8 cellular contexts compared by ENCODE assay signal in genomic region chr1:17236779-17237601, GRCh38. TPM values are rescaled to one million over a fixed set of nuclear protein-coding genes. Genes with fewer than 3 reads are reported as not detected.
DNase-seq lines count a peak whose midpoint lies in the region; ATAC-seq and TF ChIP-seq lines count a peak whose summit lies in the region.

No MANE protein-coding gene starts in this region.

- H3K4me3 ChIP-seq in BE2C (ENCODE audit: low read depth, low read length) (no peak overlapping the region), HAP-1 (no peak overlapping the region), dorsolateral prefrontal cortex (no peak overlapping the region), lung (no peak overlapping the region)

- peak; percentile 79 for DNase-seq in BE2C
- peak; percentile 61 to 95 for DNase-seq in HAP-1 (ENCODE audit: low spot score in 2 of 2)
- peak; percentile 77 for DNase-seq in NCI-H748 (lab: John Stamatoyannopoulos, UW; ENCODE audit: unreplicated experiment)
- DNase-seq in activated CD4-positive, alpha-beta T cell treated with anti-CD3 and anti-CD28 coated beads, Interleukin-2, amount 50 U/mL, for 48 hours, result peak; percentile 92 to 95
- peak; percentile 79 to 93 (median 87) for DNase-seq in dorsolateral prefrontal cortex
- peak; percentile 89 for DNase-seq in lung (ENCODE audit: low spot score)
- peak; percentile 61 for DNase-seq in stimulated activated CD8-positive, alpha-beta memory T cell treated with anti-CD3 and anti-CD28 coated beads, Interleukin-12 subunit alpha, Interleukin-12 subunit beta, amount 100 ng/mL, for 4 hours (ENCODE audit: low read depth)

- peak; percentile 80 for ATAC-seq in lung (ENCODE audit: insufficient read depth, low FRiP score)
- no peak for ATAC-seq in GM18858 (IDR thresholded peaks at IDR 0.05; ENCODE audit: unreplicated experiment)

- WGBS in lung, 2 donors, result 20 to 21% methylated on average over 18 of the region's 18 CpGs

- H3K4me1 ChIP-seq in BE2C, result no peaks in the 10 kb centered on the region
- H3K4me1 ChIP-seq in HAP-1, result no peaks in the 10 kb centered on the region; the same call in 1 of the 2 replicates
- H3K4me1 ChIP-seq in lung (ENCODE audit: control insufficient read depth in 2 of 2, insufficient read depth in 2 of 2, low read length in 2 of 2), result no peaks in the 10 kb centered on the region

- H3K36me3 ChIP-seq in BE2C, result no peaks in the 10 kb centered on the region
- H3K36me3 ChIP-seq in HAP-1 (replicated peaks), result no peaks in the 10 kb centered on the region
- H3K36me3 ChIP-seq in lung (ENCODE audit: control insufficient read depth in 2 of 2, insufficient read depth in 2 of 2, low read length in 2 of 2), result no peaks in the 10 kb centered on the region

- peak; percentile 61 for TF ChIP-seq CTCF in BE2C (IDR thresholded peaks at IDR 0.05; ENCODE audit: low read depth, low read length)
- peak; percentile 82 to 98 (median 92) for TF ChIP-seq CTCF in dorsolateral prefrontal cortex (IDR thresholded peaks at IDR 0.05 in 54 of 56, conservative IDR thresholded peaks at IDR 0.05 in 2 of 56; ENCODE audit: low read depth in 1 of 56, partially characterized antibody in 56 of 56)
- TF ChIP-seq CTCF in lung (IDR thresholded peaks at IDR 0.05; ENCODE audit: control extremely low read depth, extremely low read depth), result peak; percentile 91

- H3K27ac ChIP-seq in dorsolateral prefrontal cortex (no peak overlapping the region), lung (ENCODE audit: low read depth in 1 of 2, low read length in 1 of 2) (no peak overlapping the region)

- no peaks in the 10 kb centered on the region for H3K27me3 ChIP-seq in BE2C
- peaks cover 10% of the 10 kb centered on the region for H3K27me3 ChIP-seq in HAP-1 (ENCODE audit: low read depth)
- H3K27me3 ChIP-seq in dorsolateral prefrontal cortex, result peaks cover 0 to 6% (median 0%) of the 10 kb centered on the region in 45 donors
- no peaks in the 10 kb centered on the region for H3K27me3 ChIP-seq in lung (ENCODE audit: control insufficient read depth, insufficient read depth)

- no peaks in the 10 kb centered on the region for H3K9me3 ChIP-seq in BE2C
- no peaks in the 10 kb centered on the region for H3K9me3 ChIP-seq in HAP-1
- no peaks in the 10 kb centered on the region for H3K9me3 ChIP-seq in lung (ENCODE audit: control insufficient read depth in 2 of 2, insufficient read depth in 1 of 2, low read length in 1 of 2)

- in situ Hi-C loops in HAP-1 (cut with MboI; ENCODE audit: low sequenced_read_pairs), result loop anchor here (5.0 to 10.0 kb wide), 3 partner anchors 110 to 282 kb away; no protein-coding TSS in a partner anchor

- intact Hi-C loops in dorsolateral prefrontal cortex (cut with DNase I), result loop anchor here (1.0 to 2.0 kb wide), 3 partner anchors 112 to 178 kb away; no protein-coding TSS in a partner anchor

RNA-seq across cellular contexts. Expression of gene PADI3, which starts 11.9 kb away (rescaled TPM):
- not detected for polyA plus RNA-seq in BE2C (2012; ENCODE audit: insufficient read depth, insufficient read length, low read depth)
- total RNA-seq in dorsolateral prefrontal cortex (not detected), lung (not detected)
- under 1 TPM in 1 of 2 donors, not detected in 1; 0.13 TPM for polyA plus RNA-seq in lung

RNA-seq across cellular contexts. Expression of gene PADI1, which starts 32.1 kb away (rescaled TPM):
- not detected for polyA plus RNA-seq in BE2C (2012; ENCODE audit: insufficient read depth, insufficient read length, low read depth)
- 1 to 10 TPM in 1 of 120 experiments, under 1 TPM in 21, not detected in 98; 0.12 to 1.2 (median 0.26) TPM for total RNA-seq in dorsolateral prefrontal cortex
- not detected for total RNA-seq in lung
- under 1 TPM; 0.09 to 0.35 TPM for polyA plus RNA-seq in lung
